Comparison of ENCODE assay signal across 8 cellular contexts in genomic region chr15:40105517-40106202, GRCh38. TPM values are rescaled to one million over a fixed set of nuclear protein-coding genes. Genes with fewer than 3 reads are reported as not detected.
A peak's percentile ranks its signal among the peaks of the same experiment; 100 is the strongest.
DNase-seq lines count a peak whose midpoint lies in the region; ATAC-seq and TF ChIP-seq lines count a peak whose summit lies in the region.

No MANE protein-coding gene starts in this region.

- no peaks in the 10 kb centered on the region for H3K36me3 ChIP-seq in CD8-positive, alpha-beta T cell (ENCODE audit: insufficient read depth, low read length)

- intact Hi-C loops in CD8-positive, alpha-beta T cell (cut with DNase I, micrococcal nuclease): loop anchor here (5.0 to 10.0 kb wide), 3 partner anchors 171 to 318 kb away; partner anchors contain the start of genes EIF2AK4 (in 1 of the 2) and INAFM2 (in 1 of the 2)

- H3K4me3 Mint-ChIP-seq in CD8-positive, alpha-beta T cell: no peak overlapping the region
- peak overlapping the region; percentile 56 for H3K4me3 Mint-ChIP-seq in osteocyte (ENCODE audit: unreplicated experiment)

- H3K27ac Mint-ChIP-seq in CD8-positive, alpha-beta T cell: peak overlapping the region; percentile 56
- peak overlapping the region; percentile 85 for H3K27ac Mint-ChIP-seq in osteocyte (ENCODE audit: unreplicated experiment)

- no peak overlapping the region for H3K27ac ChIP-seq in CD8-positive, alpha-beta T cell (ENCODE audit: low read depth, low read length)

- no peaks in the 10 kb centered on the region for H3K27me3 Mint-ChIP-seq in CD8-positive, alpha-beta T cell (ENCODE audit: low read depth)
- H3K27me3 Mint-ChIP-seq in osteocyte (ENCODE audit: unreplicated experiment): no peaks in the 10 kb centered on the region

- H3K4me1 Mint-ChIP-seq in CD8-positive, alpha-beta T cell (ENCODE audit: low read depth): peaks cover 48% of the 10 kb centered on the region
- H3K4me1 Mint-ChIP-seq in osteocyte (ENCODE audit: unreplicated experiment): peaks cover 77% of the 10 kb centered on the region

- H3K4me3 ChIP-seq in CD8-positive, alpha-beta T cell (ENCODE audit: low read depth, low read length): no peak overlapping the region

- POLR2A ChIA-PET in CD8-positive, alpha-beta T cell (lab: Charles Lee): interaction anchor here (0.5 to 2.3 kb wide), 3 partner anchors 57 to 78 kb away, joined by 3 to 13 read pairs (median 6); no protein-coding TSS in a partner anchor

- H3K9me3 Mint-ChIP-seq in CD8-positive, alpha-beta T cell: no peaks in the 10 kb centered on the region
- H3K9me3 Mint-ChIP-seq in osteocyte (ENCODE audit: unreplicated experiment): no peaks in the 10 kb centered on the region

- DNase-seq in CD8-positive, alpha-beta T cell: no peak
- peak; percentile 24 for DNase-seq in activated naive CD4-positive, alpha-beta T cell treated with anti-CD3 and anti-CD28 coated beads, Interleukin-2, amount 50 U/mL, for 16 hours
- DNase-seq in osteocyte (ENCODE audit: extremely low spot score, unreplicated experiment) (no peak), NCI-H2227 (lab: John Stamatoyannopoulos, UW; ENCODE audit: unreplicated experiment) (no peak), pons (ENCODE audit: low spot score) (no peak), NCI-H187 (lab: John Stamatoyannopoulos, UW) (no peak)

- no peaks in the 10 kb centered on the region for H3K27me3 ChIP-seq in CD8-positive, alpha-beta T cell (ENCODE audit: insufficient read depth, low read length)

- no peaks in the 10 kb centered on the region for H3K36me3 Mint-ChIP-seq in CD8-positive, alpha-beta T cell
- H3K36me3 Mint-ChIP-seq in osteocyte (ENCODE audit: unreplicated experiment): peaks cover 12% of the 10 kb centered on the region

- TF ChIP-seq CTCF in CD8-positive, alpha-beta T cell (IDR thresholded peaks at IDR 0.05): no peak
- no peak for TF ChIP-seq CTCF in osteocyte (IDR thresholded peaks at IDR 0.05)

- H3K4me1 ChIP-seq in CD8-positive, alpha-beta T cell (ENCODE audit: insufficient read depth, low read length): peaks cover 40% of the 10 kb centered on the region

- CTCF ChIA-PET in CD8-positive, alpha-beta T cell (lab: Charles Lee): interaction anchor here (0.6 to 13.8 kb wide), 25 partner anchors 8 to 202 kb away, joined by 3 to 192 read pairs (median 5); partner anchors contain the start of genes PLCB2 and SRP14

- no peak for ATAC-seq in CD8-positive, alpha-beta T cell
- ATAC-seq in HG02610 (IDR thresholded peaks at IDR 0.05; ENCODE audit: unreplicated experiment) (peak; percentile 23), HG03045 (IDR thresholded peaks at IDR 0.05; ENCODE audit: unreplicated experiment) (no peak)

- H3K9me3 ChIP-seq in CD8-positive, alpha-beta T cell (ENCODE audit: low read length): no peaks in the 10 kb centered on the region

RNA-seq across cellular contexts. Expression of gene BMF, which starts 3.0 kb away (rescaled TPM):
- total RNA-seq in CD8-positive, alpha-beta T cell: 10 to 100 TPM in 1 of 2 experiments, 1 to 10 TPM in 1; 9.6 to 11.2 TPM
- total RNA-seq in osteocyte: 39.3 and 46.6 TPM in 2 replicates

RNA-seq across cellular contexts. Expression of gene BUB1B, which starts 55.2 kb away (rescaled TPM):
- 1 to 10 TPM in 1 of 2 experiments, under 1 TPM in 1; 0.47 to 1.2 TPM for total RNA-seq in CD8-positive, alpha-beta T cell
- 8.0 and 8.5 TPM in 2 replicates for total RNA-seq in osteocyte
